Comparison of ENCODE assay signal across 8 cellular contexts in the genomic region with DNA sequence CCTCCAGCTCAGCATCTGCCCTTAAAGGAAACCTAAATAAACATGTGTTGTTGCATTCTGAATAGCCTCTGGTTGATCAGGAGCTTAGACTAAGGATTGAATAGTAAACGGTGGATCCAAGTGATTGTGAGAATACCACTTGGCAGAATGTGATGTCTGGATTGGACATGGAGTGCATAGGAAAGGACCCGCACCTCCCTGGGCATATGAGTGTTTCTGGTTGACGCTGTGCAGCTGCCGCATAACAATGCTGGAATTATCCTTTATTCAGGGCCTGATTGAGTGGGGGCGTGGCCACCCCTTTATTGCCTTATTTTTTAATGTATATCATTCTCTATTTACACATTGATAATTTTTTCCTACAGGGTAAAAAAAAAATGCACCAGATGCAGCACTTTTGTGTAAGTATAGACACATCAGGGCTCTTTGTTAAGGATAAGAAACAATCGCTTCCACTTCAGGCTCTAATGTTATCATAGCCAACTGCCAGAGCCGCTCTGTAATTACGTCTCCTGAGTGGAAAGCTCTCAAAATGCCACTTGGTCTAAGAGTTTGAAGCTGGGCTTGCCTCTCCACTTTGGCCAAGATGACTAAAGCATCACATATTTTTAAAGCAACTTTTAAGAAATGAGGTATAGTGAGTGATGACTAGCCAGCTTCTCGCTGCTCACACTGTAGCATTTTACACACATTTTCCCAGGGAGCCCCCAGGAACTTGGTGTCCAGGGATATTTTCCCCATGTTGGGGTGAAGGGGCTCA. TPM values are rescaled to one million over a fixed set of nuclear protein-coding genes. Genes with fewer than 3 reads are reported as not detected.
A peak's percentile ranks its signal among the peaks of the same experiment; 100 is the strongest.
DNase-seq lines count a peak whose midpoint lies in the region; ATAC-seq, FAIRE-seq and TF ChIP-seq lines count a peak whose summit lies in the region.

No MANE protein-coding gene starts in this region.

- DNase-seq in H54 (ENCODE audit: insufficient read length, low spot score): no peak
- DNase-seq in NCI-H187 treated with DMSO at 0.1 percent for 48 hours (lab: John Stamatoyannopoulos, UW): peak; percentile 80
- no peak for DNase-seq in activated T-cell treated with anti-CD3 and anti-CD28 coated beads, Interleukin-2, amount 50 U/mL, for 72 hours
- no peak for DNase-seq in brain microvascular endothelial cell
- no peak for DNase-seq in DMS 273 (lab: John Stamatoyannopoulos, UW; ENCODE audit: unreplicated experiment)
- no peak for DNase-seq in MM.1S

- H3K27ac ChIP-seq in brain microvascular endothelial cell (no peak overlapping the region), MM.1S (ENCODE audit: low read length) (no peak overlapping the region)

- H3K4me2 ChIP-seq in MM.1S (ENCODE audit: low read depth, low read length): no peak overlapping the region

- in situ Hi-C loops in brain microvascular endothelial cell (cut with HindIII; ENCODE audit: low pct_ligation_motif_present, low sequenced_read_pairs): no loop called here

- H3K27me3 Mint-ChIP-seq in activated T-cell treated with anti-CD3 and anti-CD28 coated beads, Interleukin-2, amount 50 U/mL, for 72 hours (ENCODE audit: low read depth): no peaks in the 10 kb centered on the region

- peak overlapping the region; percentile 85 for H3K27ac Mint-ChIP-seq in activated T-cell treated with anti-CD3 and anti-CD28 coated beads, Interleukin-2, amount 50 U/mL, for 72 hours

- TF ChIP-seq CTCF in brain microvascular endothelial cell (IDR thresholded peaks at IDR 0.05; ENCODE audit: low read depth, low read length, missing control alignments) (no peak), MM.1S (IDR thresholded peaks at IDR 0.05; ENCODE audit: low read length) (no peak)

- H3K9me3 ChIP-seq in mucosa of stomach (ENCODE audit: control insufficient read depth, low read length) (no peaks in the 10 kb centered on the region), MM.1S (replicated peaks; ENCODE audit: insufficient read depth, low read length) (no peaks in the 10 kb centered on the region)

- peaks cover 76% of the 10 kb centered on the region for H3K4me1 Mint-ChIP-seq in activated T-cell treated with anti-CD3 and anti-CD28 coated beads, Interleukin-2, amount 50 U/mL, for 72 hours (ENCODE audit: low read depth)

- H3F3A ChIP-seq in MM.1S (ENCODE audit: insufficient read depth, low read length): peaks cover 6% of the 10 kb centered on the region; the same call in 1 of the 2 replicates

- no peak for ATAC-seq in activated T-cell treated with anti-CD3 and anti-CD28 coated beads, Interleukin-2, amount 50 U/mL, for 72 hours (replicated peaks in 1 of 2)
- ATAC-seq in GM21447 (IDR thresholded peaks at IDR 0.05; ENCODE audit: unreplicated experiment): no peak

- H3K9ac ChIP-seq in mucosa of stomach (ENCODE audit: low read length): peak overlapping the region; percentile 1
- H3K9ac ChIP-seq in MM.1S (ENCODE audit: low read length): no peak overlapping the region

- H3K36me3 ChIP-seq in mucosa of stomach (ENCODE audit: control insufficient read depth, insufficient read depth, low read length): no peaks in the 10 kb centered on the region
- no peaks in the 10 kb centered on the region for H3K36me3 ChIP-seq in brain microvascular endothelial cell (replicated peaks)
- H3K36me3 ChIP-seq in MM.1S (replicated peaks; ENCODE audit: insufficient read depth, low read length): no peaks in the 10 kb centered on the region

- no peak for TF ChIP-seq POLR2A in H54 (IDR thresholded peaks at IDR 0.05; ENCODE audit: low read depth, low read length)

- no peaks in the 10 kb centered on the region for H3K9me2 ChIP-seq in MM.1S (replicated peaks; ENCODE audit: insufficient read depth, low read length)

- peaks cover 0 to 2% of the 10 kb centered on the region in 2 donors for H3K36me3 Mint-ChIP-seq in activated T-cell treated with anti-CD3 and anti-CD28 coated beads, Interleukin-2, amount 50 U/mL, for 72 hours (ENCODE audit: insufficient read depth in 2 of 2)

- no peaks in the 10 kb centered on the region for H4K20me1 ChIP-seq in MM.1S (ENCODE audit: insufficient read depth, low read length)

- no peak overlapping the region for H2AFZ ChIP-seq in MM.1S (ENCODE audit: low read length)

- H3K4me3 ChIP-seq in mucosa of stomach (ENCODE audit: low read length) (no peak overlapping the region), brain microvascular endothelial cell (ENCODE audit: low read depth, low read length) (no peak overlapping the region), MM.1S (ENCODE audit: low read length) (no peak overlapping the region)

- no peaks in the 10 kb centered on the region for H3K9me3 Mint-ChIP-seq in activated T-cell treated with anti-CD3 and anti-CD28 coated beads, Interleukin-2, amount 50 U/mL, for 72 hours

- H3K27me3 ChIP-seq in mucosa of stomach (ENCODE audit: control insufficient read depth, insufficient read depth, low read length) (peaks cover 11% of the 10 kb centered on the region), brain microvascular endothelial cell (replicated peaks) (peaks cover 6% of the 10 kb centered on the region), MM.1S (replicated peaks; ENCODE audit: insufficient read depth, low read length) (no peaks in the 10 kb centered on the region)

- H3K4me1 ChIP-seq in mucosa of stomach (ENCODE audit: control insufficient read depth, insufficient read depth, low read length) (peaks cover 9% of the 10 kb centered on the region), MM.1S (ENCODE audit: low read length) (peaks cover 34% of the 10 kb centered on the region)

- H3K4me3 Mint-ChIP-seq in activated T-cell treated with anti-CD3 and anti-CD28 coated beads, Interleukin-2, amount 50 U/mL, for 72 hours: peak overlapping the region; percentile 80 to 96

- H3K79me2 ChIP-seq in MM.1S (ENCODE audit: low read length): no peaks in the 10 kb centered on the region

- FAIRE-seq in H54 (lab: Jason Lieb, UNC): peak; percentile 15

RNA-seq across cellular contexts. Expression of a gene that starts 5.7 kb away (rescaled TPM):
- total RNA-seq in activated T-cell treated with anti-CD3 and anti-CD28 coated beads, Interleukin-2, amount 50 U/mL, for 72 hours: 10 to 100 TPM; 66.2 to 72.9 TPM
